Comparison of ENCODE assay signal across 10 cellular contexts in the genomic region with DNA sequence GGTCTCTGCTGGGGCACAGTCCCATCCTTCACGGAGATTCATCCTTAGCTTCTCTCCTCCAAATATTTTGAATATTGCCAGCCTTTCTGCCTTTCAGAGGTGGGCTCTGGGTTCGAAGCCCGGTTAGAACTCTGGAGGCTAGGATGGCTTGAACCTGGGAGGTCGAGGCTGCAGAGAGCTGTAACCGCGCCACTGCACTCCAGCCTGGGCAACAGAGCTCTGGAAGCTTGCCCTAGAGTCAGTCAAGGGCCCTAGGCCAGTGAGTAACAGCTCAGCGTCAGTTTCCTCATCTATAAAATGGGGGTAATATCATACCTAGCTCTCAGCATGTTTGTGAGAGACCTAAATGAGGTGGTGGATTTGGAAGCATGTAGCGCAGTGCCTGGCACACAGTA. TPM values are rescaled to one million over a fixed set of nuclear protein-coding genes. Genes with fewer than 3 reads are reported as not detected.
DNase-seq lines count a peak whose midpoint lies in the region; ATAC-seq, FAIRE-seq and TF ChIP-seq lines count a peak whose summit lies in the region.
"Had no signal": no experiment of that assay in that cellular context is flagged by ENCODE, and none has a peak within 500 bp of the region (broad histone marks: within the 10 kb centered on the region; RNA-seq: fewer than 3 reads in every experiment).

No MANE protein-coding gene starts in this region.

- peak overlapping the region; percentile 79; the same call in 1 of the 2 replicates for H2AFZ ChIP-seq in KMS-11 (ENCODE audit: low read depth)
- H2AFZ ChIP-seq in GM12878 (ENCODE audit: control insufficient read depth, low read depth, low read length) = no peak overlapping the region

- no peak for FAIRE-seq in GM12878 (lab: Jason Lieb, UNC)

- H3K36me3 Mint-ChIP-seq in CD4-positive, CD25-positive, alpha-beta regulatory T cell = peaks cover 42% of the 10 kb centered on the region
- no peaks in the 10 kb centered on the region for H3K36me3 Mint-ChIP-seq in nephron (ENCODE audit: low read depth)

- H3K9ac ChIP-seq in KMS-11 (no peak overlapping the region), GM12878 (ENCODE audit: control insufficient read depth, insufficient read depth, low read length) (peak overlapping the region; percentile 99)

- H3K4me3 ChIP-seq in CD4-positive, CD25-positive, alpha-beta regulatory T cell (ENCODE audit: low read depth, low read length) = peak overlapping the region; percentile 88
- H3K4me3 ChIP-seq in KMS-11 (IDR thresholded peaks at IDR 0.05; ENCODE audit: insufficient read depth, low read depth, low read length) = no peak overlapping the region
- peak overlapping the region; percentile 95 for H3K4me3 ChIP-seq in GM12878
- H3K4me3 ChIP-seq in WERI-Rb-1 (ENCODE audit: low read depth, low read length) = no peak overlapping the region
- H3K4me3 ChIP-seq in SJCRH30 = no peak overlapping the region

- POLR2A ChIA-PET in GM12878 (lab: Charles Lee) = interaction anchor here (0.7 to 13.5 kb wide), 2 partner anchors 10 to 72 kb away, joined by 3 to 524 read pairs; a partner anchor contains a TSS

- intact Hi-C loops in GM12878 (cut with micrococcal nuclease; ENCODE audit: unreplicated experiment) = no loop called here

- TF ChIP-seq EP300 in GM12878 (IDR thresholded peaks at IDR 0.05; ENCODE audit: borderline replicate concordance in 1 of 2, control insufficient read depth in 1 of 2, low read depth in 2 of 2, low read length in 2 of 2) = no peak

- no peaks in the 10 kb centered on the region for H3K27me3 Mint-ChIP-seq in CD4-positive, CD25-positive, alpha-beta regulatory T cell
- H3K27me3 Mint-ChIP-seq in nephron (ENCODE audit: low read depth) = no peaks in the 10 kb centered on the region

- H3K27me3 ChIP-seq in CD4-positive, CD25-positive, alpha-beta regulatory T cell (ENCODE audit: control insufficient read depth, insufficient read depth, low read length) = no peaks in the 10 kb centered on the region
- H3K27me3 ChIP-seq in KMS-11 (ENCODE audit: insufficient read depth, low read depth) (no peaks in the 10 kb centered on the region), GM12878 (replicated peaks in 1 of 2; ENCODE audit: control insufficient read depth in 2 of 2, insufficient read depth in 2 of 2, low read length in 1 of 2) (no peaks in the 10 kb centered on the region), WERI-Rb-1 (ENCODE audit: insufficient read depth, low read depth, severe bottlenecking) (no peaks in the 10 kb centered on the region), SJCRH30 (peaks cover 5% of the 10 kb centered on the region; the same call in 1 of the 2 replicates)

- H3K9me3 Mint-ChIP-seq in CD4-positive, CD25-positive, alpha-beta regulatory T cell = no peaks in the 10 kb centered on the region
- H3K9me3 Mint-ChIP-seq in nephron = no peaks in the 10 kb centered on the region

- ATAC-seq in CD4-positive, CD25-positive, alpha-beta regulatory T cell (ENCODE audit: low read depth in 2 of 2) = no peak
- no peak for ATAC-seq in GM12878
- no peak for ATAC-seq in GM19351 (IDR thresholded peaks at IDR 0.05; ENCODE audit: unreplicated experiment)

- no peak for TF ChIP-seq POLR2A in GM12878 (IDR thresholded peaks at IDR 0.05; ENCODE audit: low read depth, low read length)

- WGBS in GM12878 (ENCODE audit: insufficient coverage, insufficient replicate concordance, low lambda C conversion rate, missing lambda C conversion rate) = 4% methylated on average over 8 of the region's 8 CpGs

- H3K4me1 Mint-ChIP-seq in CD4-positive, CD25-positive, alpha-beta regulatory T cell = peaks cover 13 to 81% (median 57%) of the 10 kb centered on the region in 4 donors
- H3K4me1 Mint-ChIP-seq in nephron = peaks cover 10% of the 10 kb centered on the region

- peak overlapping the region; percentile 96 to 98 (median 97) for H3K27ac Mint-ChIP-seq in CD4-positive, CD25-positive, alpha-beta regulatory T cell
- H3K27ac Mint-ChIP-seq in nephron = peak overlapping the region; percentile 68 to 87 (median 75)

- no peaks in the 10 kb centered on the region for H3K79me2 ChIP-seq in KMS-11 (ENCODE audit: insufficient read depth, low read depth)
- peaks cover 97% of the 10 kb centered on the region for H3K79me2 ChIP-seq in GM12878 (ENCODE audit: control insufficient read depth, insufficient read depth, low read length)

- H3K4me2 ChIP-seq in KMS-11 (peak overlapping the region; percentile 93), GM12878 (ENCODE audit: control insufficient read depth, insufficient read depth) (peak overlapping the region; percentile 99)

- TF ChIP-seq CTCF in KMS-11 (conservative IDR thresholded peaks at IDR 0.05; ENCODE audit: low read depth, low read length) (no peak), GM12878 (IDR thresholded peaks at IDR 0.05 in 2 of 3, conservative IDR thresholded peaks at IDR 0.05 in 1 of 3; ENCODE audit: control insufficient read depth in 2 of 3, extremely low read depth in 1 of 3, insufficient read depth in 1 of 3, low read depth in 3 of 3, low read length in 3 of 3) (no peak), nephron (IDR thresholded peaks at IDR 0.05; ENCODE audit: unreplicated experiment in 3 of 3) (no peak), WERI-Rb-1 (IDR thresholded peaks at IDR 0.05; ENCODE audit: low read depth, low read length) (no peak)

- H4K20me1 ChIP-seq in KMS-11 (ENCODE audit: insufficient read depth) (no peaks in the 10 kb centered on the region), GM12878 (ENCODE audit: control insufficient read depth, insufficient read depth) (no peaks in the 10 kb centered on the region)

- no peaks in the 10 kb centered on the region for H3K9me3 ChIP-seq in CD4-positive, CD25-positive, alpha-beta regulatory T cell (ENCODE audit: control insufficient read depth in 2 of 2, low read length in 2 of 2)
- no peaks in the 10 kb centered on the region for H3K9me3 ChIP-seq in GM12878 (replicated peaks; ENCODE audit: control insufficient read depth, insufficient read depth, low read length)
- H3K9me3 ChIP-seq in WERI-Rb-1 (ENCODE audit: severe bottlenecking) = no peaks in the 10 kb centered on the region
- H3K9me3 ChIP-seq in SJCRH30 (replicated peaks) = no peaks in the 10 kb centered on the region

- H3K4me3 Mint-ChIP-seq in CD4-positive, CD25-positive, alpha-beta regulatory T cell = peak overlapping the region; percentile 88 to 99 (median 98)
- H3K4me3 Mint-ChIP-seq in nephron = peak overlapping the region in 1 of 3 experiments; percentile 30

- RAD21 ChIA-PET in GM12878 (lab: Charles Lee; ENCODE audit: unreplicated experiment) = interaction anchor here (1.9 to 13.5 kb wide), 3 partner anchors 8 to 154 kb away, joined by 6 to 426 read pairs (median 12); a partner anchor contains a TSS

- no peak for TF ChIP-seq RAD21 in GM12878 (IDR thresholded peaks at IDR 0.05; ENCODE audit: insufficient read depth, low read depth, low read length)

- H3K27ac ChIP-seq in CD4-positive, CD25-positive, alpha-beta regulatory T cell (ENCODE audit: insufficient read depth, low read length, poor library complexity, severe bottlenecking) = peak overlapping the region; percentile 98
- H3K27ac ChIP-seq in KMS-11 = no peak overlapping the region
- peak overlapping the region; percentile 99 for H3K27ac ChIP-seq in GM12878 (ENCODE audit: control insufficient read depth, insufficient read depth)
- no peak overlapping the region for H3K27ac ChIP-seq in WERI-Rb-1
- H3K27ac ChIP-seq in SJCRH30 = no peak overlapping the region

- H3K4me1 ChIP-seq in CD4-positive, CD25-positive, alpha-beta regulatory T cell (ENCODE audit: control insufficient read depth, insufficient read depth, low read length, poor library complexity, severe bottlenecking) = peaks cover 95% of the 10 kb centered on the region
- H3K4me1 ChIP-seq in KMS-11 (ENCODE audit: low read depth, poor library complexity, severe bottlenecking) (peaks cover 27% of the 10 kb centered on the region), GM12878 (ENCODE audit: control insufficient read depth, insufficient read depth, low read length) (peaks cover 74% of the 10 kb centered on the region), SJCRH30 (peaks cover 6% of the 10 kb centered on the region)

- SMC1A ChIA-PET in GM12878 (lab: Charles Lee; ENCODE audit: uncharacterized antibody, unreplicated experiment) = interaction anchor here (1.1 to 13.2 kb wide), 2 partner anchors 6 to 10 kb away, joined by 3 to 395 read pairs; a partner anchor contains a TSS

- CTCF ChIA-PET in GM12878 (lab: Yijun Ruan, JAX) = interaction anchor here (1.0 to 13.2 kb wide), 4 partner anchors 6 to 158 kb away, joined by 4 to 645 read pairs (median 4); a partner anchor contains a TSS

- peaks cover 27% of the 10 kb centered on the region for H3K36me3 ChIP-seq in CD4-positive, CD25-positive, alpha-beta regulatory T cell (ENCODE audit: control insufficient read depth, insufficient read depth, low read length)
- H3K36me3 ChIP-seq in KMS-11 (ENCODE audit: insufficient read depth) (no peaks in the 10 kb centered on the region), GM12878 (ENCODE audit: control insufficient read depth in 2 of 2, insufficient read depth in 2 of 2, low read length in 1 of 2) (peaks cover 6 to 34% of the 10 kb centered on the region in 2 experiments), WERI-Rb-1 (no peaks in the 10 kb centered on the region), SJCRH30 (no peaks in the 10 kb centered on the region)

- TSS peak; percentile 36 for BruUV-seq in GM12878 (replicated peaks; lab: Mats Ljungman, UMichigan)

- in situ Hi-C loops in GM12878 (cut with MboI) (loop anchor here (25.0 kb wide), 1 partner anchor 1683 kb away; no protein-coding TSS in a partner anchor), G401 (cut with HindIII; ENCODE audit: low sequenced_read_pairs) (no loop called here)

- DNase-seq in CD4-positive, CD25-positive, alpha-beta regulatory T cell = no peak
- DNase-seq in GM12878 (ENCODE audit: low read depth, low spot score) (no peak), G401 (ENCODE audit: low spot score) (no peak), WERI-Rb-1 (no peak), SJCRH30 (no peak)
- DNase-seq: NCI-H526 treated with DMSO at 0.1 percent for 48 hours had no signal

RNA-seq across cellular contexts. Expression of a gene that starts 3.2 kb away (rescaled TPM):
- 174 TPM for total RNA-seq in CD4-positive, CD25-positive, alpha-beta regulatory T cell
- polyA plus RNA-seq in CD4-positive, CD25-positive, alpha-beta regulatory T cell = 100 to 1,000 TPM; 261 to 321 (median 291) TPM
- 158 and 159 TPM in 2 replicates for total RNA-seq in GM12878 (2013; cell fraction: nucleolus; rRNA removed)
- total RNA-seq in GM12878 (2014; rRNA removed) (346 and 376 TPM in 2 replicates), GM12878 (2014; rRNA removed; fragmentation: Illumina TruSeq; extraction: Trizol) (214 and 235 TPM in 2 replicates), GM12878 (2021) (443 and 457 TPM in 2 replicates)
- 315 TPM for polyA plus RNA-seq in GM12878 (2011; ENCODE audit: low read depth)
- polyA plus RNA-seq in GM12878 (2011; rRNA removed) (208 and 364 TPM in 2 replicates), GM12878 (2014; fragmentation: Illumina TruSeq; extraction: Trizol) (265 and 453 TPM in 2 replicates), GM12878 (2014; fragmentation: Nextera tagmentation; extraction: Ambion mirVana) (100 to 1,000 TPM; 229 to 413 TPM), GM12878 (2014; rRNA removed) (397 and 409 TPM in 2 replicates), GM12878 (2016; fragmentation: Nextera tagmentation; extraction: Ambion mirVana) (100 to 1,000 TPM; 325 to 364 TPM)
- polyA plus RNA-seq in GM12878 (2011; cell fraction: cytosol; rRNA removed) = 393 and 481 TPM in 2 replicates
- polyA plus RNA-seq in GM12878 (2011; cell fraction: nucleus; rRNA removed) = 567 and 675 TPM in 2 replicates
- 374 and 383 TPM in 2 replicates for polyA plus RNA-seq in GM12878 (2012)
- 268 and 357 TPM in 2 replicates for polyA minus RNA-seq in GM12878 (2011; rRNA and poly(A)+ RNA removed)
- polyA minus RNA-seq in GM12878 (2011; cell fraction: cytosol; rRNA and poly(A)+ RNA removed) = 137 and 144 TPM in 2 replicates
- polyA minus RNA-seq in GM12878 (2011; cell fraction: nucleus; rRNA and poly(A)+ RNA removed) = 127 and 185 TPM in 2 replicates
- 12.1 and 16.6 TPM in 2 replicates for total RNA-seq in G401 (2014; rRNA removed; shearing (Covaris generic))
- 0.18 and 0.38 TPM in 2 replicates for total RNA-seq in SJCRH30 (2014; rRNA removed; shearing (Covaris generic))

RNA-seq across cellular contexts. Expression of a gene that starts 10.5 kb away (rescaled TPM):
- total RNA-seq in CD4-positive, CD25-positive, alpha-beta regulatory T cell = 186 TPM
- polyA plus RNA-seq in CD4-positive, CD25-positive, alpha-beta regulatory T cell = 100 to 1,000 TPM; 310 to 410 (median 340) TPM
- total RNA-seq in GM12878 (2013; cell fraction: nucleolus; rRNA removed) = 34.9 and 36.3 TPM in 2 replicates
- total RNA-seq in GM12878 (2014; rRNA removed) (223 and 231 TPM in 2 replicates), GM12878 (2014; rRNA removed; fragmentation: Illumina TruSeq; extraction: Trizol) (109 and 124 TPM in 2 replicates), GM12878 (2021) (192 and 194 TPM in 2 replicates)
- polyA plus RNA-seq in GM12878 (2011; ENCODE audit: low read depth) = 177 TPM
- polyA plus RNA-seq in GM12878 (2011; rRNA removed) (183 and 331 TPM in 2 replicates), GM12878 (2014; fragmentation: Illumina TruSeq; extraction: Trizol) (8.0 and 64.5 TPM in 2 replicates), GM12878 (2014; fragmentation: Nextera tagmentation; extraction: Ambion mirVana) (100 to 1,000 TPM; 138 to 170 TPM), GM12878 (2014; rRNA removed) (373 and 377 TPM in 2 replicates), GM12878 (2016; fragmentation: Nextera tagmentation; extraction: Ambion mirVana) (100 to 1,000 TPM; 274 to 291 TPM)
- 632 and 839 TPM in 2 replicates for polyA plus RNA-seq in GM12878 (2011; cell fraction: cytosol; rRNA removed)
- 336 and 343 TPM in 2 replicates for polyA plus RNA-seq in GM12878 (2011; cell fraction: nucleus; rRNA removed)
- 433 and 438 TPM in 2 replicates for polyA plus RNA-seq in GM12878 (2012)
- 89.4 and 141 TPM in 2 replicates for polyA minus RNA-seq in GM12878 (2011; rRNA and poly(A)+ RNA removed)
- polyA minus RNA-seq in GM12878 (2011; cell fraction: cytosol; rRNA and poly(A)+ RNA removed) = 46.1 and 52.9 TPM in 2 replicates
- 71.7 and 114 TPM in 2 replicates for polyA minus RNA-seq in GM12878 (2011; cell fraction: nucleus; rRNA and poly(A)+ RNA removed)
- 88.1 and 132 TPM in 2 replicates for total RNA-seq in G401 (2014; rRNA removed; shearing (Covaris generic))
- 193 and 245 TPM in 2 replicates for total RNA-seq in SJCRH30 (2014; rRNA removed; shearing (Covaris generic))

RNA-seq across cellular contexts. Expression of a gene that starts 10.7 kb away (rescaled TPM):
- total RNA-seq in CD4-positive, CD25-positive, alpha-beta regulatory T cell = not detected
- not detected for polyA plus RNA-seq in CD4-positive, CD25-positive, alpha-beta regulatory T cell
- total RNA-seq in GM12878 (2013; cell fraction: nucleolus; rRNA removed) = not detected in 2 replicates
- not detected in 2 replicates for total RNA-seq in GM12878 (2014; rRNA removed)
- not detected in 2 replicates for total RNA-seq in GM12878 (2014; rRNA removed; fragmentation: Illumina TruSeq; extraction: Trizol)
- not detected in 2 replicates for total RNA-seq in GM12878 (2021)
- polyA plus RNA-seq in GM12878 (2011; ENCODE audit: low read depth) = not detected
- polyA plus RNA-seq in GM12878 (2011; rRNA removed) = not detected in 2 replicates
- polyA plus RNA-seq in GM12878 (2011; cell fraction: cytosol; rRNA removed) = not detected in 2 replicates
- polyA plus RNA-seq in GM12878 (2011; cell fraction: nucleus; rRNA removed) = not detected in 2 replicates
- not detected in 2 replicates for polyA plus RNA-seq in GM12878 (2012)
- polyA plus RNA-seq in GM12878 (2014; fragmentation: Illumina TruSeq; extraction: Trizol) = not detected in 2 replicates
- not detected for polyA plus RNA-seq in GM12878 (2014; fragmentation: Nextera tagmentation; extraction: Ambion mirVana)
- not detected in 2 replicates for polyA plus RNA-seq in GM12878 (2014; rRNA removed)
- polyA plus RNA-seq in GM12878 (2016; fragmentation: Nextera tagmentation; extraction: Ambion mirVana) = not detected
- polyA minus RNA-seq in GM12878 (2011; rRNA and poly(A)+ RNA removed) = not detected in 2 replicates
- polyA minus RNA-seq in GM12878 (2011; cell fraction: cytosol; rRNA and poly(A)+ RNA removed) = not detected in 2 replicates
- polyA minus RNA-seq in GM12878 (2011; cell fraction: nucleus; rRNA and poly(A)+ RNA removed) = not detected in 2 replicates
- total RNA-seq in G401 (2014; rRNA removed; shearing (Covaris generic)) = not detected in 2 replicates
- total RNA-seq in SJCRH30 (2014; rRNA removed; shearing (Covaris generic)) = not detected in 2 replicates
- total RNA-seq: pulmonary artery endothelial cell had no signal

RNA-seq across cellular contexts. Expression of a gene that starts 16.2 kb away (rescaled TPM):
- 134 TPM for total RNA-seq in CD4-positive, CD25-positive, alpha-beta regulatory T cell
- 100 to 1,000 TPM; 118 to 134 (median 125) TPM for polyA plus RNA-seq in CD4-positive, CD25-positive, alpha-beta regulatory T cell
- total RNA-seq in GM12878 (2013; cell fraction: nucleolus; rRNA removed) = 71.8 and 79.5 TPM in 2 replicates
- total RNA-seq in GM12878 (2014; rRNA removed) (517 and 520 TPM in 2 replicates), GM12878 (2014; rRNA removed; fragmentation: Illumina TruSeq; extraction: Trizol) (421 and 455 TPM in 2 replicates), GM12878 (2021) (466 and 483 TPM in 2 replicates)
- polyA plus RNA-seq in GM12878 (2011; ENCODE audit: low read depth) = 203 TPM
- polyA plus RNA-seq in GM12878 (2011; rRNA removed) (395 and 522 TPM in 2 replicates), GM12878 (2014; fragmentation: Illumina TruSeq; extraction: Trizol) (410 and 549 TPM in 2 replicates), GM12878 (2014; fragmentation: Nextera tagmentation; extraction: Ambion mirVana) (100 to 1,000 TPM; 112 to 270 TPM), GM12878 (2014; rRNA removed) (586 and 591 TPM in 2 replicates), GM12878 (2016; fragmentation: Nextera tagmentation; extraction: Ambion mirVana) (100 to 1,000 TPM; 412 to 433 TPM)
- 672 and 758 TPM in 2 replicates for polyA plus RNA-seq in GM12878 (2011; cell fraction: cytosol; rRNA removed)
- polyA plus RNA-seq in GM12878 (2011; cell fraction: nucleus; rRNA removed) = 449 and 501 TPM in 2 replicates
- 307 and 316 TPM in 2 replicates for polyA plus RNA-seq in GM12878 (2012)
- polyA minus RNA-seq in GM12878 (2011; rRNA and poly(A)+ RNA removed) = 204 and 309 TPM in 2 replicates
- polyA minus RNA-seq in GM12878 (2011; cell fraction: cytosol; rRNA and poly(A)+ RNA removed) = 112 and 115 TPM in 2 replicates
- polyA minus RNA-seq in GM12878 (2011; cell fraction: nucleus; rRNA and poly(A)+ RNA removed) = 98.4 and 155 TPM in 2 replicates
- 667 and 679 TPM in 2 replicates for total RNA-seq in G401 (2014; rRNA removed; shearing (Covaris generic))
- total RNA-seq in SJCRH30 (2014; rRNA removed; shearing (Covaris generic)) = 310 and 322 TPM in 2 replicates

RNA-seq across cellular contexts. Expression of a gene that starts 16.4 kb away (rescaled TPM):
- total RNA-seq in CD4-positive, CD25-positive, alpha-beta regulatory T cell = 44.1 TPM
- 10 to 100 TPM; 71.8 to 89.4 (median 79.4) TPM for polyA plus RNA-seq in CD4-positive, CD25-positive, alpha-beta regulatory T cell
- total RNA-seq in GM12878 (2013; cell fraction: nucleolus; rRNA removed) = 120 and 131 TPM in 2 replicates
- total RNA-seq in GM12878 (2014; rRNA removed) (54.6 and 69.0 TPM in 2 replicates), GM12878 (2014; rRNA removed; fragmentation: Illumina TruSeq; extraction: Trizol) (67.8 and 69.9 TPM in 2 replicates), GM12878 (2021) (82.4 and 84.4 TPM in 2 replicates)
- 25.0 TPM for polyA plus RNA-seq in GM12878 (2011; ENCODE audit: low read depth)
- polyA plus RNA-seq in GM12878 (2011; rRNA removed) (75.9 and 77.7 TPM in 2 replicates), GM12878 (2014; fragmentation: Illumina TruSeq; extraction: Trizol) (77.2 and 91.3 TPM in 2 replicates), GM12878 (2014; fragmentation: Nextera tagmentation; extraction: Ambion mirVana) (100 to 1,000 TPM; 158 to 164 TPM), GM12878 (2014; rRNA removed) (78.0 and 94.4 TPM in 2 replicates), GM12878 (2016; fragmentation: Nextera tagmentation; extraction: Ambion mirVana) (100 to 1,000 TPM; 154 to 165 TPM)
- 52.6 and 55.9 TPM in 2 replicates for polyA plus RNA-seq in GM12878 (2011; cell fraction: cytosol; rRNA removed)
- 44.5 and 60.9 TPM in 2 replicates for polyA plus RNA-seq in GM12878 (2011; cell fraction: nucleus; rRNA removed)
- 44.6 and 77.4 TPM in 2 replicates for polyA plus RNA-seq in GM12878 (2012)
- polyA minus RNA-seq in GM12878 (2011; rRNA and poly(A)+ RNA removed) = 35.5 and 39.6 TPM in 2 replicates
- 16.1 and 16.7 TPM in 2 replicates for polyA minus RNA-seq in GM12878 (2011; cell fraction: cytosol; rRNA and poly(A)+ RNA removed)
- 25.1 and 34.8 TPM in 2 replicates for polyA minus RNA-seq in GM12878 (2011; cell fraction: nucleus; rRNA and poly(A)+ RNA removed)
- total RNA-seq in G401 (2014; rRNA removed; shearing (Covaris generic)) = 76.4 and 83.4 TPM in 2 replicates
- 54.9 and 57.7 TPM in 2 replicates for total RNA-seq in SJCRH30 (2014; rRNA removed; shearing (Covaris generic))

Comparison
In these comparisons a context has a peak if more than half of its experiments do, and no peak if none do; other contexts are left out.
1. H3K27ac ChIP-seq: peak in CD4-positive, CD25-positive, alpha-beta regulatory T cell (single experiment) and GM12878 (single experiment); none in KMS-11 (single experiment), WERI-Rb-1 (single experiment) and SJCRH30 (single experiment).
2. H3K4me3 ChIP-seq: peak in CD4-positive, CD25-positive, alpha-beta regulatory T cell (single experiment) and GM12878 (single experiment); none in KMS-11 (single experiment), WERI-Rb-1 (single experiment) and SJCRH30 (single experiment).